7 cellular contexts compared by ENCODE assay signal in genomic region chr10:74903491-74903890, GRCh38.
"Had no signal": no experiment of that assay in that cellular context is flagged by ENCODE, and none has a peak within 500 bp of the region (broad histone marks: within the 10 kb centered on the region; RNA-seq: fewer than 3 reads in every experiment).

No MANE protein-coding gene starts in this region.

- H3K9me3 Mint-ChIP-seq: IgD-negative memory B cell had no signal

- H3K4me3 ChIP-seq: K562 had no signal

- H3K27ac Mint-ChIP-seq: IgD-negative memory B cell had no signal

- H3K27me3 Mint-ChIP-seq: IgD-negative memory B cell had no signal

- DNase-seq: IMR-90, KBM-7, KG1 had no signal

- H3K27ac ChIP-seq: HL-60 had no signal

- ATAC-seq: HepG2, K562 had no signal
